9 cellular contexts compared by ENCODE assay signal in genomic region chr2:230865324-230865765, GRCh38. TPM values are rescaled to one million over a fixed set of nuclear protein-coding genes. Genes with fewer than 3 reads are reported as not detected.
DNase-seq lines count a peak whose midpoint lies in the region; TF ChIP-seq lines count a peak whose summit lies in the region.
"Had no signal": no experiment of that assay in that cellular context is flagged by ENCODE, and none has a peak within 500 bp of the region (broad histone marks: within the 10 kb centered on the region; RNA-seq: fewer than 3 reads in every experiment).

No MANE protein-coding gene starts in this region.

- H3K27ac ChIP-seq in layer of hippocampus (ENCODE audit: low read depth, low read length) (peak overlapping the region; percentile 73), testis (no peak overlapping the region)
- H3K27ac ChIP-seq: epithelial cell of prostate had no signal

- no peak overlapping the region for H3K27ac Mint-ChIP-seq in activated T-helper 2 cell treated with anti-CD3 and anti-CD28 coated beads, Interferon-gamma antibody, Interleukin-2, Interleukin-4, amounts not matched to agents 10 μg/mL and 5 μg/mL and 100 μg/mL, durations not matched to agents 14 hours and 24 hours and 36 hours

- peak overlapping the region; percentile 63 for H3K4me3 Mint-ChIP-seq in activated T-helper 2 cell treated with anti-CD3 and anti-CD28 coated beads, Interferon-gamma antibody, Interleukin-2, Interleukin-4, amounts not matched to agents 10 μg/mL and 5 μg/mL and 100 μg/mL, durations not matched to agents 14 hours and 24 hours and 36 hours (ENCODE audit: low read depth)

- no peaks in the 10 kb centered on the region for H3K36me3 Mint-ChIP-seq in activated T-helper 2 cell treated with anti-CD3 and anti-CD28 coated beads, Interferon-gamma antibody, Interleukin-2, Interleukin-4, amounts not matched to agents 10 μg/mL and 5 μg/mL and 100 μg/mL, durations not matched to agents 14 hours and 24 hours and 36 hours (ENCODE audit: low read depth)

- peaks cover 21% of the 10 kb centered on the region for H3K4me1 ChIP-seq in testis

- H3K9me3 Mint-ChIP-seq in activated T-helper 2 cell treated with anti-CD3 and anti-CD28 coated beads, Interferon-gamma antibody, Interleukin-2, Interleukin-4, amounts not matched to agents 10 μg/mL and 5 μg/mL and 100 μg/mL, durations not matched to agents 14 hours and 24 hours and 36 hours, result no peaks in the 10 kb centered on the region

- WGBS in testis, 2 donors, result 0 to 2% methylated on average over 21 to 23 of the region's 23 CpGs

- peak; percentile 54 for DNase-seq in activated CD8-positive, alpha-beta memory T cell treated with anti-CD3 and anti-CD28 coated beads, Interleukin-2, amount 50 U/mL, for 48 hours
- no peak for DNase-seq in activated CD8-positive, alpha-beta memory T cell treated with anti-CD3 and anti-CD28 coated beads for 24 hours
- no peak for DNase-seq in activated T-helper 2 cell treated with anti-CD3 and anti-CD28 coated beads, Interferon-gamma antibody, Interleukin-2, Interleukin-4, amounts not matched to agents 10 μg/mL and 5 μg/mL and 100 μg/mL, durations not matched to agents 14 hours and 24 hours and 36 hours (ENCODE audit: low spot score)
- DNase-seq in testis, result no peak
- no peak for DNase-seq in retina
- DNase-seq in cerebellar cortex (ENCODE audit: low spot score), result no peak
- DNase-seq in kidney tubule cell (ENCODE audit: low spot score), result no peak

- H3K4me3 ChIP-seq in testis, result peak overlapping the region; percentile 61 to 80

- TF ChIP-seq POLR2A in testis (IDR thresholded peaks at IDR 0.05), result no peak

- intact Hi-C loops in activated T-helper 2 cell treated with anti-CD3 and anti-CD28 coated beads, Interferon-gamma antibody, Interleukin-2, Interleukin-4, amounts not matched to agents 10 μg/mL and 5 μg/mL and 100 μg/mL, durations not matched to agents 14 hours and 24 hours and 36 hours (cut with micrococcal nuclease), result loop anchor here (2.0 kb wide), 1 partner anchor 17 kb away; no protein-coding TSS in a partner anchor
- intact Hi-C loops in testis (cut with DNase I; ENCODE audit: low total_unique reads), result no loop called here

- TF ChIP-seq CTCF in testis (IDR thresholded peaks at IDR 0.05), result no peak

- H3K9me3 ChIP-seq in testis, result no peaks in the 10 kb centered on the region

- no peaks in the 10 kb centered on the region for H3K36me3 ChIP-seq in testis (ENCODE audit: low read depth, missing control alignments)

- peaks cover 22% of the 10 kb centered on the region for H3K4me1 Mint-ChIP-seq in activated T-helper 2 cell treated with anti-CD3 and anti-CD28 coated beads, Interferon-gamma antibody, Interleukin-2, Interleukin-4, amounts not matched to agents 10 μg/mL and 5 μg/mL and 100 μg/mL, durations not matched to agents 14 hours and 24 hours and 36 hours (ENCODE audit: low read depth)

- H3K27me3 ChIP-seq in layer of hippocampus (ENCODE audit: control insufficient read depth, insufficient read depth, low read length), result no peaks in the 10 kb centered on the region
- H3K27me3 ChIP-seq in testis, result no peaks in the 10 kb centered on the region

- H3K27me3 Mint-ChIP-seq in activated T-helper 2 cell treated with anti-CD3 and anti-CD28 coated beads, Interferon-gamma antibody, Interleukin-2, Interleukin-4, amounts not matched to agents 10 μg/mL and 5 μg/mL and 100 μg/mL, durations not matched to agents 14 hours and 24 hours and 36 hours (ENCODE audit: low read depth), result peaks cover 49% of the 10 kb centered on the region

RNA-seq across cellular contexts. Expression of gene ITM2C, which starts 0.6 kb away (rescaled TPM):
- total RNA-seq in activated T-helper 2 cell treated with anti-CD3 and anti-CD28 coated beads, Interferon-gamma antibody, Interleukin-2, Interleukin-4, amounts not matched to agents 10 μg/mL and 5 μg/mL and 100 μg/mL, durations not matched to agents 14 hours and 24 hours and 36 hours, result 13.3 and 15.8 TPM in 2 replicates
- 10 to 100 TPM; 53.7 to 95.7 TPM for total RNA-seq in testis
- 57.8 TPM for polyA plus RNA-seq in testis (ENCODE audit: insufficient read depth, low read depth, low replicate concordance)

RNA-seq across cellular contexts. Expression of gene GPR55, which starts 59.7 kb away (rescaled TPM):
- 0.57 and 0.78 TPM in 2 replicates for total RNA-seq in activated T-helper 2 cell treated with anti-CD3 and anti-CD28 coated beads, Interferon-gamma antibody, Interleukin-2, Interleukin-4, amounts not matched to agents 10 μg/mL and 5 μg/mL and 100 μg/mL, durations not matched to agents 14 hours and 24 hours and 36 hours
- total RNA-seq in testis, result 10 to 100 TPM; 10.9 to 14.7 TPM
- polyA plus RNA-seq in testis (ENCODE audit: insufficient read depth, low read depth, low replicate concordance), result 12.3 TPM
